8 cellular contexts compared by ENCODE assay signal in genomic region chr15:76904461-76905012, GRCh38. TPM values are rescaled to one million over a fixed set of nuclear protein-coding genes. Genes with fewer than 3 reads are reported as not detected.
DNase-seq lines count a peak whose midpoint lies in the region; ATAC-seq and TF ChIP-seq lines count a peak whose summit lies in the region.

No MANE protein-coding gene starts in this region.

- H3K9me3 ChIP-seq in PC-3 (ENCODE audit: low read length) (no peaks in the 10 kb centered on the region), iPS-15b (ENCODE audit: control insufficient read depth, insufficient read depth, low read length) (no peaks in the 10 kb centered on the region)

- peak; percentile 1 for DNase-seq in NCI-H2029 (lab: John Stamatoyannopoulos, UW)
- no peak for DNase-seq in NCI-H2029 treated with DMSO at 0.1 percent for 48 hours (lab: John Stamatoyannopoulos, UW)
- peak; percentile 38 for DNase-seq in PC-3
- DNase-seq in astrocyte of the spinal cord (ENCODE audit: low read depth, low spot score), result peak; percentile 16
- no peak for DNase-seq in sciatic nerve (ENCODE audit: low spot score)

- H2AFZ ChIP-seq in PC-3 (ENCODE audit: low read length), result peak overlapping the region; percentile 98

- TF ChIP-seq CTCF in PC-3 (conservative IDR thresholded peaks at IDR 0.05; ENCODE audit: low read depth, low read length), result no peak
- TF ChIP-seq CTCF in astrocyte of the spinal cord (IDR thresholded peaks at IDR 0.05; ENCODE audit: low read depth, low read length), result no peak

- no peaks in the 10 kb centered on the region for H3F3A ChIP-seq in PC-3 (ENCODE audit: low read length, unreplicated experiment)

- H3K4me1 ChIP-seq in PC-3 (ENCODE audit: insufficient read depth, low read length), result peaks cover 12% of the 10 kb centered on the region; the same call in 1 of the 2 replicates
- H3K4me1 ChIP-seq in iPS-15b (ENCODE audit: control insufficient read depth, insufficient read depth, low read length), result no peaks in the 10 kb centered on the region

- peak; percentile 17 for ATAC-seq in HG02798 (IDR thresholded peaks at IDR 0.05; ENCODE audit: poor library complexity, unreplicated experiment)
- peak; percentile 68 for ATAC-seq in PC-3
- ATAC-seq in sciatic nerve, result peak; percentile 54
- no peak for ATAC-seq in GM19324 (IDR thresholded peaks at IDR 0.05; ENCODE audit: low FRiP score, unreplicated experiment)

- CTCF ChIA-PET in PC-3 (lab: Charles Lee), result interaction anchor here (0.5 kb wide), 1 partner anchor 97 kb away, joined by 3 read pairs; no protein-coding TSS in a partner anchor

- H3K27me3 ChIP-seq in PC-3 (ENCODE audit: low read length) (no peaks in the 10 kb centered on the region), iPS-15b (ENCODE audit: control insufficient read depth, insufficient read depth, low read length) (peaks cover 15% of the 10 kb centered on the region)

- POLR2A ChIA-PET in PC-3 (lab: Charles Lee; ENCODE audit: unreplicated experiment), result no interaction called here

- no peaks in the 10 kb centered on the region for H3K9me2 ChIP-seq in PC-3 (replicated peaks; ENCODE audit: low read length)

- no peaks in the 10 kb centered on the region for H4K20me1 ChIP-seq in PC-3 (ENCODE audit: low read length)

- intact Hi-C loops in PC-3 (cut with micrococcal nuclease) (loop anchor here (2.0 kb wide), 1 partner anchor 26 kb away; the partner anchor contains the start of gene RCN2), sciatic nerve (cut with DNase I) (no loop called here)

- no TSS peak for BruUV-seq in PC-3 (replicated peaks; lab: Mats Ljungman, UMichigan)

- H3K4me2 ChIP-seq in PC-3 (ENCODE audit: low read length), result peak overlapping the region; percentile 97

- H3K4me3 ChIP-seq in PC-3 (ENCODE audit: low read length) (peak overlapping the region; percentile 93), astrocyte of the spinal cord (ENCODE audit: low read depth, low read length) (peak overlapping the region; percentile 86), iPS-15b (ENCODE audit: low read depth, low read length) (peak overlapping the region; percentile 65)

- peaks cover 19% of the 10 kb centered on the region; the same call in 1 of the 2 replicates for H3K79me2 ChIP-seq in PC-3 (ENCODE audit: low read length)

- H3K36me3 ChIP-seq in PC-3 (ENCODE audit: low read depth, low read length) (no peaks in the 10 kb centered on the region), iPS-15b (ENCODE audit: control insufficient read depth, insufficient read depth, low read length) (no peaks in the 10 kb centered on the region)

- H3K27ac ChIP-seq in PC-3 (ENCODE audit: low read length), result peak overlapping the region; percentile 9; the same call in 1 of the 2 replicates

- in situ Hi-C loops in astrocyte of the spinal cord (cut with HindIII; ENCODE audit: low sequenced_read_pairs), result no loop called here

- H3K9ac ChIP-seq in PC-3 (ENCODE audit: low read length) (peak overlapping the region; percentile 81), iPS-15b (ENCODE audit: low read depth, low read length) (no peak overlapping the region)

RNA-seq across cellular contexts. Expression of gene SCAPER, which starts 0.6 kb away (rescaled TPM):
- 3.6 and 6.0 TPM in 2 replicates for total RNA-seq in PC-3 (2014; rRNA removed)
- 50.1 TPM for total RNA-seq in sciatic nerve

RNA-seq across cellular contexts. Expression of gene RCN2, which starts 27.0 kb away (rescaled TPM):
- 73.3 and 82.7 TPM in 2 replicates for total RNA-seq in PC-3 (2014; rRNA removed)
- 38.3 TPM for total RNA-seq in sciatic nerve

Comparison
In these comparisons a context has a peak if more than half of its experiments do, and no peak if none do; other contexts are left out.
1. DNase-seq: peak in NCI-H2029 (single experiment), PC-3 (single experiment) and astrocyte of the spinal cord (single experiment); none in NCI-H2029 treated with DMSO at 0.1 percent for 48 hours (single experiment) and sciatic nerve (single experiment).
2. Peak in every context shown above with its lines, with median percentiles within 50 percentile points of each other: H3K4me3 ChIP-seq.